Comparison of ENCODE assay signal across 16 cellular contexts in the genomic region with DNA sequence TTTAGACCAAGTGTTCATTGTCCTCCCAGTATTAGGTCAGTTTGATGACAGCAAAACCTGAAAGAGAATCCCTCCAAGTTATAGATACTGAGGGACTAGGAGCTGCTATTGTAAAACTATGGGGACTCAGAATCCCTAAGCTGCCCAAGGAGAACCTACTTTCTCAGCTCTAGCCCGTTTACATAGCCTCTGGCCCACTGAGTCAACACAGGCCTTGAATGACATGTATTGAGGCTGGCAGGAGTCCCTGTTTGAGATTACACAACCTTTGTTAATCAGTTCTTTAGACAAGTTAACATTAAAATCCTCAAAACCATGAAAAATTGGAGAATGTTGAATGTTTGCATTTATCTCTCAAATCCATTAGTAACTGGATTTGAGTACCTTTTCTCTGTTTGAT.
A peak's percentile ranks its signal among the peaks of the same experiment; 100 is the strongest.
DNase-seq lines count a peak whose midpoint lies in the region; ATAC-seq, FAIRE-seq and TF ChIP-seq lines count a peak whose summit lies in the region.
"Had no signal": no experiment of that assay in that cellular context is flagged by ENCODE, and none has a peak within 500 bp of the region (broad histone marks: within the 10 kb centered on the region; RNA-seq: fewer than 3 reads in every experiment).

No MANE protein-coding gene starts in this region.

- no peak for ATAC-seq in activated T-cell treated with anti-CD3 and anti-CD28 coated beads, Interleukin-2, amount 50 U/mL, for 72 hours (replicated peaks in 1 of 2)
- ATAC-seq: natural killer cell treated with Interleukin-12 subunit alpha and Interleukin-12 subunit beta and Interleukin-15 and Interleukin-18, amount 100 ng/mL, for 72 hours; Panc1; stimulated activated naive CD8-positive, alpha-beta T cell treated with anti-CD3 and anti-CD28 coated beads, Interleukin-15, amount 100 ng/mL, for 72 hours had no signal

- no peaks in the 10 kb centered on the region for H3K9me3 Mint-ChIP-seq in activated T-cell treated with anti-CD3 and anti-CD28 coated beads, Interleukin-2, amount 50 U/mL, for 72 hours
- H3K9me3 Mint-ChIP-seq: natural killer cell treated with Interleukin-12 subunit alpha and Interleukin-12 subunit beta and Interleukin-15 and Interleukin-18, amount 100 ng/mL, for 72 hours; stimulated activated naive CD8-positive, alpha-beta T cell treated with anti-CD3 and anti-CD28 coated beads, Interleukin-15, amount 100 ng/mL, for 72 hours had no signal

- H3K27ac Mint-ChIP-seq in activated T-cell treated with anti-CD3 and anti-CD28 coated beads, Interleukin-2, amount 50 U/mL, for 72 hours: no peak overlapping the region
- H3K27ac Mint-ChIP-seq: CD8-positive, alpha-beta memory T cell; natural killer cell treated with Interleukin-12 subunit alpha and Interleukin-12 subunit beta and Interleukin-15 and Interleukin-18, amount 100 ng/mL, for 72 hours; stimulated activated naive CD8-positive, alpha-beta T cell treated with anti-CD3 and anti-CD28 coated beads, Interleukin-15, amount 100 ng/mL, for 72 hours had no signal

- WGBS in ovary, 3 donors: 9 to 18% (median 10%) methylated on average over 1 of the region's 1 CpG

- no peak overlapping the region for H3K4me3 Mint-ChIP-seq in activated T-cell treated with anti-CD3 and anti-CD28 coated beads, Interleukin-2, amount 50 U/mL, for 72 hours
- H3K4me3 Mint-ChIP-seq: CD8-positive, alpha-beta memory T cell; natural killer cell treated with Interleukin-12 subunit alpha and Interleukin-12 subunit beta and Interleukin-15 and Interleukin-18, amount 100 ng/mL, for 72 hours; stimulated activated naive CD8-positive, alpha-beta T cell treated with anti-CD3 and anti-CD28 coated beads, Interleukin-15, amount 100 ng/mL, for 72 hours had no signal

- no peaks in the 10 kb centered on the region for H3K36me3 Mint-ChIP-seq in activated T-cell treated with anti-CD3 and anti-CD28 coated beads, Interleukin-2, amount 50 U/mL, for 72 hours (ENCODE audit: insufficient read depth in 2 of 2)
- H3K36me3 Mint-ChIP-seq: CD8-positive, alpha-beta memory T cell; natural killer cell treated with Interleukin-12 subunit alpha and Interleukin-12 subunit beta and Interleukin-15 and Interleukin-18, amount 100 ng/mL, for 72 hours had no signal

- no peaks in the 10 kb centered on the region for H3K36me3 ChIP-seq in ovary

- TF ChIP-seq POLR2A in ovary (IDR thresholded peaks at IDR 0.05) (no peak), GM12892 (IDR thresholded peaks at IDR 0.05; ENCODE audit: low read depth, low read length) (no peak), H54 (IDR thresholded peaks at IDR 0.05; ENCODE audit: low read depth, low read length) (no peak)

- TF ChIP-seq EP300 in ovary (IDR thresholded peaks at IDR 0.05): no peak

- DNase-seq in Daoy (ENCODE audit: low read depth): peak; percentile 35
- peak; percentile 78 for DNase-seq in RPMI7951 (ENCODE audit: low read depth)
- peak; percentile 95 for DNase-seq in fibroblast of gingiva (ENCODE audit: low read depth)
- DNase-seq in ovary: peak in 3 of 5 donors; percentile 45 to 73 (median 62)
- no peak for DNase-seq in activated T-cell treated with anti-CD3 and anti-CD28 coated beads, Interleukin-2, amount 50 U/mL, for 72 hours
- no peak for DNase-seq in GM12892 (ENCODE audit: insufficient read length)
- DNase-seq in OCI-M1 (lab: John Stamatoyannopoulos, UW): no peak
- no peak for DNase-seq in H54 (ENCODE audit: insufficient read length, low spot score)
- DNase-seq: CD8-positive, alpha-beta memory T cell; NCI-H1417 treated with DMSO at 0.1 percent for 48 hours; stimulated activated CD4-positive, alpha-beta T cell treated with anti-CD3 and anti-CD28 coated beads, Interleukin-1b, Interleukin-23, amount 100 ng/mL, for 48 hours; stimulated activated naive CD8-positive, alpha-beta T cell treated with anti-CD3 and anti-CD28 coated beads, Interleukin-15, amount 100 ng/mL, for 72 hours had no signal

- peak overlapping the region in 1 of 2 donors; percentile 24 for H3K27ac ChIP-seq in ovary
- H3K27ac ChIP-seq: VCaP had no signal

- no peaks in the 10 kb centered on the region for H3K4me1 Mint-ChIP-seq in activated T-cell treated with anti-CD3 and anti-CD28 coated beads, Interleukin-2, amount 50 U/mL, for 72 hours (ENCODE audit: low read depth)
- H3K4me1 Mint-ChIP-seq: CD8-positive, alpha-beta memory T cell; stimulated activated naive CD8-positive, alpha-beta T cell treated with anti-CD3 and anti-CD28 coated beads, Interleukin-15, amount 100 ng/mL, for 72 hours had no signal

- H3K27me3 Mint-ChIP-seq in activated T-cell treated with anti-CD3 and anti-CD28 coated beads, Interleukin-2, amount 50 U/mL, for 72 hours (ENCODE audit: low read depth): peaks cover 6% of the 10 kb centered on the region
- H3K27me3 Mint-ChIP-seq: CD8-positive, alpha-beta memory T cell; stimulated activated naive CD8-positive, alpha-beta T cell treated with anti-CD3 and anti-CD28 coated beads, Interleukin-15, amount 100 ng/mL, for 72 hours had no signal

- TF ChIP-seq CTCF in ovary (IDR thresholded peaks at IDR 0.05): no peak

- no peaks in the 10 kb centered on the region for H3K9me3 ChIP-seq in ovary

- intact Hi-C loops in ovary (cut with DNase I): loop anchor here in 1 of 4 donors (10.0 kb wide), 1 partner anchor 304 kb away; no protein-coding TSS in a partner anchor

- no peaks in the 10 kb centered on the region for H3K27me3 ChIP-seq in ovary

- no peak for FAIRE-seq in GM12892 (lab: Jason Lieb, UNC)
- no peak for FAIRE-seq in H54 (lab: Jason Lieb, UNC)
- FAIRE-seq: colon had no signal

- no peak overlapping the region for H3K4me3 ChIP-seq in ovary

- peaks cover 12% of the 10 kb centered on the region for H3K4me1 ChIP-seq in ovary (ENCODE audit: insufficient read depth)

Comparison
In these comparisons a context has a peak if more than half of its experiments do, and no peak if none do; other contexts are left out.
1. DNase-seq: peak in Daoy (single experiment), RPMI7951 (single experiment), fibroblast of gingiva (single experiment) and ovary (3 of 5); none in activated T-cell treated with anti-CD3 and anti-CD28 coated beads, Interleukin-2, amount 50 U/mL, for 72 hours (0 of 2), GM12892 (single experiment), OCI-M1 (single experiment) and H54 (single experiment).